In genomic region chr1:44730741-44731512, GRCh38 we compare ENCODE assay signal across 1 cellular context.
TF ChIP-seq lines count a peak whose summit lies in the region.

TSS of gene RNU5D-1 (minus strand) at chr1:44731170.

TF ChIP-seq in HepG2, 621 proteins besides CTCF, POLR2A, EP300 and RAD21 (continued from another document and continues in another):
- TF ChIP-seq XBP1 (CRISPR knock-in tag; IDR thresholded peaks at IDR 0.05) (no peak), ARNT2 (CRISPR knock-in tag; IDR thresholded peaks at IDR 0.05; ENCODE audit: low read depth) (peak; percentile 71; the same call in 1 of the 2 replicates), FOXM1 (CRISPR knock-in tag; IDR thresholded peaks at IDR 0.05) (no peak), MAFK (conservative IDR thresholded peaks at IDR 0.05 in 1 of 2, IDR thresholded peaks at IDR 0.05 in 1 of 2; ENCODE audit: low read length in 2 of 2) (no peak; a peak in 1 of 4 replicates), DDIT3 (CRISPR knock-in tag; IDR thresholded peaks at IDR 0.05) (no peak), ZNF768 (CRISPR knock-in tag; IDR thresholded peaks at IDR 0.05) (no peak), MTF2 (CRISPR knock-in tag; IDR thresholded peaks at IDR 0.05; ENCODE audit: borderline replicate concordance) (no peak), TFDP1 (CRISPR knock-in tag; IDR thresholded peaks at IDR 0.05; ENCODE audit: borderline replicate concordance) (peak; percentile 90), CBX2 (IDR thresholded peaks at IDR 0.05; ENCODE audit: low read depth, low read length) (no peak), CBX2 (CRISPR knock-in tag; IDR thresholded peaks at IDR 0.05; ENCODE audit: low read depth) (no peak), ZNF276 (CRISPR knock-in tag; IDR thresholded peaks at IDR 0.05; ENCODE audit: low read depth) (no peak), ZNF879 (CRISPR knock-in tag; IDR thresholded peaks at IDR 0.05) (no peak), RFX1 (IDR thresholded peaks at IDR 0.05) (no peak), ZNF839 (CRISPR knock-in tag; IDR thresholded peaks at IDR 0.05; ENCODE audit: borderline replicate concordance) (no peak), SETDB1 (CRISPR knock-in tag; IDR thresholded peaks at IDR 0.05; ENCODE audit: borderline replicate concordance) (no peak), KDM1A (CRISPR knock-in tag; IDR thresholded peaks at IDR 0.05) (no peak), ZNF776 (CRISPR knock-in tag; IDR thresholded peaks at IDR 0.05) (no peak), MXI1 (IDR thresholded peaks at IDR 0.05; ENCODE audit: borderline replicate concordance, low read depth, low read length) (peak; percentile 63; the same call in 2 of the 3 replicates), ZFX (CRISPR knock-in tag; IDR thresholded peaks at IDR 0.05; ENCODE audit: low read depth) (no peak), SATB2 (CRISPR knock-in tag; IDR thresholded peaks at IDR 0.05) (no peak), DMTF1 (CRISPR knock-in tag; IDR thresholded peaks at IDR 0.05) (no peak), RFX5 (IDR thresholded peaks at IDR 0.05; ENCODE audit: low read depth, low read length) (no peak), ZNF7 (CRISPR knock-in tag; IDR thresholded peaks at IDR 0.05) (no peak), TCF12 (IDR thresholded peaks at IDR 0.05) (no peak), TCF12 (CRISPR knock-in tag; IDR thresholded peaks at IDR 0.05) (no peak), ZSCAN21 (CRISPR knock-in tag; IDR thresholded peaks at IDR 0.05; ENCODE audit: borderline replicate concordance) (peak; percentile 26; the same call in 1 of the 2 replicates), ZNF550 (CRISPR knock-in tag; IDR thresholded peaks at IDR 0.05; ENCODE audit: borderline replicate concordance) (no peak), ZMYM2 (CRISPR knock-in tag; IDR thresholded peaks at IDR 0.05) (no peak), RNF219 (CRISPR knock-in tag; IDR thresholded peaks at IDR 0.05) (no peak), CREM (IDR thresholded peaks at IDR 0.05) (peak; percentile 57), CREM (CRISPR knock-in tag; IDR thresholded peaks at IDR 0.05) (no peak), KMT2B (CRISPR knock-in tag; IDR thresholded peaks at IDR 0.05) (peak; percentile 71), BCL3 (CRISPR knock-in tag; IDR thresholded peaks at IDR 0.05) (0 out of 2 replicates have a peak, but pooled peaks have one; percentile 35), ZNF468 (CRISPR knock-in tag; IDR thresholded peaks at IDR 0.05) (no peak), ZFAT (CRISPR knock-in tag; conservative IDR thresholded peaks at IDR 0.05) (no peak), HOXA7 (CRISPR knock-in tag; IDR thresholded peaks at IDR 0.05) (no peak), SRSF9 (IDR thresholded peaks at IDR 0.05; ENCODE audit: borderline replicate concordance, insufficient read depth, low read depth, low read length, poor library complexity, severe bottlenecking) (no peak), KMT2A (CRISPR knock-in tag; IDR thresholded peaks at IDR 0.05) (peak; percentile 62; the same call in 1 of the 2 replicates), NFE2 (CRISPR knock-in tag; IDR thresholded peaks at IDR 0.05) (peak; percentile 67; the same call in 1 of the 2 replicates), HMG20B (CRISPR knock-in tag; conservative IDR thresholded peaks at IDR 0.05) (no peak), ZFP82 (CRISPR knock-in tag; IDR thresholded peaks at IDR 0.05; ENCODE audit: borderline replicate concordance) (no peak), GMEB1 (CRISPR knock-in tag; IDR thresholded peaks at IDR 0.05; ENCODE audit: borderline replicate concordance) (peak; percentile 73), POGZ (CRISPR knock-in tag; IDR thresholded peaks at IDR 0.05) (peak; percentile 23; the same call in 1 of the 2 replicates), ZZZ3 (CRISPR knock-in tag; IDR thresholded peaks at IDR 0.05; ENCODE audit: borderline replicate concordance) (no peak), GABPA (IDR thresholded peaks at IDR 0.05; ENCODE audit: low read depth, low read length) (no peak), GABPA (CRISPR knock-in tag; IDR thresholded peaks at IDR 0.05; ENCODE audit: low read depth) (peak; percentile 42), ZFP37 (CRISPR knock-in tag; IDR thresholded peaks at IDR 0.05; ENCODE audit: borderline replicate concordance) (no peak), TEF (CRISPR knock-in tag; IDR thresholded peaks at IDR 0.05) (0 out of 2 replicates have a peak, but pooled peaks have one; percentile 3), SALL2 (CRISPR knock-in tag; IDR thresholded peaks at IDR 0.05) (no peak), SMAD1 (CRISPR knock-in tag; IDR thresholded peaks at IDR 0.05; ENCODE audit: borderline replicate concordance, low read depth) (no peak), MED8 (CRISPR knock-in tag; IDR thresholded peaks at IDR 0.05; ENCODE audit: insufficient replicate concordance) (peak; percentile 100), ATF4 (CRISPR knock-in tag; IDR thresholded peaks at IDR 0.05) (peak; percentile 74 to 95), ZBTB1 (CRISPR knock-in tag; IDR thresholded peaks at IDR 0.05; ENCODE audit: borderline replicate concordance) (no peak), THAP8 (CRISPR knock-in tag; IDR thresholded peaks at IDR 0.05; ENCODE audit: borderline replicate concordance) (no peak), IRF2 (CRISPR knock-in tag; IDR thresholded peaks at IDR 0.05) (peak; percentile 58; the same call in 1 of the 2 replicates)
